Comparison of ENCODE assay signal across 14 cellular contexts in genomic region chr14:73455294-73455693, GRCh38. TPM values are rescaled to one million over a fixed set of nuclear protein-coding genes. Genes with fewer than 3 reads are reported as not detected.
DNase-seq lines count a peak whose midpoint lies in the region; ATAC-seq, FAIRE-seq and TF ChIP-seq lines count a peak whose summit lies in the region.
"Had no signal": no experiment of that assay in that cellular context is flagged by ENCODE, and none has a peak within 500 bp of the region (broad histone marks: within the 10 kb centered on the region; RNA-seq: fewer than 3 reads in every experiment).

No MANE protein-coding gene starts in this region.

- CTCF ChIA-PET in MCF 10A (lab: Yijun Ruan, JAX) = interaction anchor here (1.3 kb wide), 1 partner anchor 33 kb away, joined by 3 read pairs; no protein-coding TSS in a partner anchor

- peaks cover 0 to 12% of the 10 kb centered on the region in 2 donors for H3K4me1 ChIP-seq in breast epithelium
- H3K4me1 ChIP-seq in kidney (ENCODE audit: control insufficient read depth in 1 of 2, insufficient read depth in 1 of 2, low read depth in 1 of 2, low read length in 2 of 2) = peaks cover 0 to 7% of the 10 kb centered on the region in 2 donors
- peaks cover 0 to 59% (median 38%) of the 10 kb centered on the region in 4 donors for H3K4me1 ChIP-seq in transverse colon

- DNase-seq in MCF 10A (ENCODE audit: unreplicated experiment) (no peak), breast epithelium (ENCODE audit: low spot score in 2 of 2) (no peak), T-helper 17 cell (no peak), kidney (no peak), transverse colon (no peak), HuH-7 (ENCODE audit: low spot score) (no peak)
- DNase-seq in stimulated activated CD8-positive, alpha-beta memory T cell treated with anti-CD3 and anti-CD28 coated beads, Interleukin-4, amount 100 ng/mL, for 48 hours = no peak
- DNase-seq: activated gamma-delta T cell treated with Interleukin-2 at 50 U/mL for 16 hours, colonic mucosa, NCI-H2171 had no signal

- H3K36me3 Mint-ChIP-seq in MCF 10A (ENCODE audit: insufficient read depth, unreplicated experiment) = peaks cover 4% of the 10 kb centered on the region
- peaks cover 5% of the 10 kb centered on the region for H3K36me3 Mint-ChIP-seq in T-helper 17 cell (ENCODE audit: low read depth)
- H3K36me3 Mint-ChIP-seq: WTC11 had no signal

- peak overlapping the region; percentile 75 for H3K4me3 Mint-ChIP-seq in MCF 10A (ENCODE audit: unreplicated experiment)
- H3K4me3 Mint-ChIP-seq in T-helper 17 cell = peak overlapping the region; percentile 15

- TF ChIP-seq EP300 in transverse colon (IDR thresholded peaks at IDR 0.05; ENCODE audit: low read depth) = no peak

- TF ChIP-seq POLR2A in breast epithelium (IDR thresholded peaks at IDR 0.05) (no peak), transverse colon (IDR thresholded peaks at IDR 0.05) (no peak)

- 8% methylated on average over 2 of the region's 2 CpGs for whole genome bisulfite sequencing in transverse colon (ENCODE audit: low coverage in 1 of 2), 2 donors

- no peak for TF ChIP-seq CTCF in MCF 10A (IDR thresholded peaks at IDR 0.05; ENCODE audit: unreplicated experiment)
- no peak for TF ChIP-seq CTCF in breast epithelium (IDR thresholded peaks at IDR 0.05)
- no peak for TF ChIP-seq CTCF in kidney (IDR thresholded peaks at IDR 0.05; ENCODE audit: borderline replicate concordance, extremely low read depth, insufficient read depth)
- TF ChIP-seq CTCF in transverse colon (IDR thresholded peaks at IDR 0.05) = no peak

- H3K4me3 ChIP-seq in breast epithelium = no peak overlapping the region
- peak overlapping the region; percentile 16 to 56 for H3K4me3 ChIP-seq in kidney (ENCODE audit: low read length in 2 of 2)
- no peak overlapping the region for H3K4me3 ChIP-seq in transverse colon
- H3K4me3 ChIP-seq: colonic mucosa, HAP-1 had no signal

- H3K4me1 Mint-ChIP-seq in MCF 10A (ENCODE audit: insufficient read depth, unreplicated experiment) (peaks cover 18% of the 10 kb centered on the region), T-helper 17 cell (peaks cover 36% of the 10 kb centered on the region)

- in situ Hi-C loops in transverse colon (cut with MboI; ENCODE audit: low pct_ligation_motif_present in 1 of 4, low pct_unique_long_range_greater_than_20kb in 1 of 4, low sequenced_read_pairs in 3 of 4) = no loop called here

- H3K9me3 ChIP-seq in breast epithelium (no peaks in the 10 kb centered on the region), T-helper 17 cell (ENCODE audit: control insufficient read depth, low read length, poor library complexity, severe bottlenecking) (no peaks in the 10 kb centered on the region), kidney (ENCODE audit: control insufficient read depth in 1 of 2, low read length in 2 of 2) (no peaks in the 10 kb centered on the region), transverse colon (no peaks in the 10 kb centered on the region)
- H3K9me3 ChIP-seq: colonic mucosa, HAP-1 had no signal

- H3K9ac ChIP-seq in kidney (ENCODE audit: low read length in 2 of 2) = no peak overlapping the region

- no peak overlapping the region for H3K27ac ChIP-seq in breast epithelium
- no peak overlapping the region for H3K27ac ChIP-seq in kidney (ENCODE audit: low read depth in 2 of 2, low read length in 2 of 2)
- peak overlapping the region; percentile 1 to 98 (median 55) for H3K27ac ChIP-seq in transverse colon
- H3K27ac ChIP-seq: colonic mucosa had no signal

- H3K9me3 Mint-ChIP-seq in MCF 10A (ENCODE audit: unreplicated experiment) = no peaks in the 10 kb centered on the region
- H3K9me3 Mint-ChIP-seq: WTC11 had no signal

- ATAC-seq in T-helper 17 cell = no peak
- ATAC-seq in HG02623 (IDR thresholded peaks at IDR 0.05; ENCODE audit: unreplicated experiment) = no peak
- ATAC-seq: Right ventricle myocardium inferior, WTC11 had no signal

- POLR2A ChIA-PET in MCF 10A (lab: Yijun Ruan, JAX) = interaction anchor here (0.6 to 2.7 kb wide), 12 partner anchors 8 to 431 kb away, joined by 3 to 11 read pairs (median 4); no protein-coding TSS in a partner anchor

- H3K27me3 Mint-ChIP-seq in MCF 10A (ENCODE audit: insufficient read depth, unreplicated experiment) = no peaks in the 10 kb centered on the region
- no peaks in the 10 kb centered on the region for H3K27me3 Mint-ChIP-seq in T-helper 17 cell

- H3K27me3 ChIP-seq in breast epithelium (no peaks in the 10 kb centered on the region), transverse colon (no peaks in the 10 kb centered on the region)
- H3K27me3 ChIP-seq: colonic mucosa had no signal

- peak overlapping the region; percentile 98 for H3K27ac Mint-ChIP-seq in MCF 10A (ENCODE audit: low read depth, unreplicated experiment)
- H3K27ac Mint-ChIP-seq in T-helper 17 cell = no peak overlapping the region
- H3K27ac Mint-ChIP-seq: WTC11 had no signal

- intact Hi-C loops in MCF 10A (cut with micrococcal nuclease) = no loop called here
- intact Hi-C loops in breast epithelium (cut with DNase I; ENCODE audit: low total_unique reads) = no loop called here
- intact Hi-C loops in kidney (cut with DNase I) = no loop called here
- intact Hi-C loops in transverse colon (cut with DNase I; ENCODE audit: low total_unique reads) = no loop called here

- H3K36me3 ChIP-seq in breast epithelium (no peaks in the 10 kb centered on the region), kidney (ENCODE audit: control insufficient read depth in 1 of 2, insufficient read depth in 2 of 2, low read length in 2 of 2) (no peaks in the 10 kb centered on the region), transverse colon (no peaks in the 10 kb centered on the region)
- H3K36me3 ChIP-seq: colonic mucosa, HAP-1 had no signal

- peak; percentile 88 for FAIRE-seq in kidney (lab: Jason Lieb, UNC)

- BruUV-seq in MCF 10A (replicated peaks; lab: Mats Ljungman, UMichigan) = no TSS peak

RNA-seq across cellular contexts. Expression of gene NUMB, which starts 3.1 kb away (rescaled TPM):
- total RNA-seq in MCF 10A (2022) (81.5 and 88.5 TPM in 2 replicates), breast epithelium (10 to 100 TPM; 49.6 to 84.0 (median 61.6) TPM), T-helper 17 cell (10 to 100 TPM; 38.8 to 45.7 TPM), kidney (104 TPM), transverse colon (100 to 1,000 TPM in 2 of 4 donors, 10 to 100 TPM in 2; 64.7 to 117 (median 103) TPM)
- 42.4 TPM for polyA plus RNA-seq in kidney (ENCODE audit: insufficient read depth, low read depth, low replicate concordance)

RNA-seq across cellular contexts. Expression of gene RIOX1, which starts 35.4 kb away (rescaled TPM):
- total RNA-seq in MCF 10A (2022) = 12.3 and 12.4 TPM in 2 replicates
- total RNA-seq in breast epithelium = 10 to 100 TPM; 10.9 to 20.5 (median 18.0) TPM
- total RNA-seq in T-helper 17 cell = 10 to 100 TPM; 25.1 to 31.7 TPM
- total RNA-seq in kidney = 12.4 TPM
- polyA plus RNA-seq in kidney (ENCODE audit: insufficient read depth, low read depth, low replicate concordance) = 7.7 TPM
- total RNA-seq in transverse colon = 10 to 100 TPM in 3 of 4 donors, 1 to 10 TPM in 1; 9.6 to 39.8 (median 18.0) TPM

Comparison
In these comparisons a context has a peak if more than half of its experiments do, and no peak if none do; other contexts are left out.
1. H3K27ac ChIP-seq: peak in transverse colon (4 of 4); none in breast epithelium (0 of 2) and kidney (0 of 2).
2. H3K4me3 ChIP-seq: peak in kidney (2 of 2); none in breast epithelium (0 of 3) and transverse colon (0 of 4).